8 cellular contexts compared by ENCODE assay signal in genomic region chrX:152915541-152916241, GRCh38. TPM values are rescaled to one million over a fixed set of nuclear protein-coding genes. Genes with fewer than 3 reads are reported as not detected.
DNase-seq lines count a peak whose midpoint lies in the region; ATAC-seq and TF ChIP-seq lines count a peak whose summit lies in the region.

No MANE protein-coding gene starts in this region.

- ATAC-seq in activated CD8-positive, alpha-beta T cell treated with anti-CD3 and anti-CD28 coated beads, Interleukin-2, amount 10 ng/mL, durations not matched to agents 7 days and 5 days: peak; percentile 72
- ATAC-seq in left colon: peak; percentile 27

- H3K4me3 Mint-ChIP-seq in activated CD8-positive, alpha-beta T cell treated with anti-CD3 and anti-CD28 coated beads, Interleukin-2, amount 10 ng/mL, durations not matched to agents 7 days and 5 days: no peak overlapping the region

- no peaks in the 10 kb centered on the region for H3K4me1 ChIP-seq in HAP-1

- H3K9me3 Mint-ChIP-seq in activated CD8-positive, alpha-beta T cell treated with anti-CD3 and anti-CD28 coated beads, Interleukin-2, amount 10 ng/mL, durations not matched to agents 7 days and 5 days (ENCODE audit: insufficient read depth): no peaks in the 10 kb centered on the region

- H3K36me3 Mint-ChIP-seq in activated CD8-positive, alpha-beta T cell treated with anti-CD3 and anti-CD28 coated beads, Interleukin-2, amount 10 ng/mL, durations not matched to agents 7 days and 5 days (ENCODE audit: low read depth): no peaks in the 10 kb centered on the region

- peak; percentile 69 for DNase-seq in A172 (ENCODE audit: low spot score)
- DNase-seq in GM12865 (ENCODE audit: low read depth): peak; percentile 45
- DNase-seq in HAP-1 (ENCODE audit: low spot score in 2 of 2): peak; percentile 41 to 67
- no peak for DNase-seq in LNCaP clone FGC (ENCODE audit: low read depth)
- DNase-seq in activated CD8-positive, alpha-beta T cell treated with anti-CD3 and anti-CD28 coated beads, Interleukin-2, amount 10 ng/mL, durations not matched to agents 7 days and 5 days: peak; percentile 31
- no peak for DNase-seq in left colon
- no peak for DNase-seq in OCI-M2 (lab: John Stamatoyannopoulos, UW; ENCODE audit: unreplicated experiment)
- no peak for DNase-seq in stimulated activated CD4-positive, alpha-beta T cell treated with anti-CD3 and anti-CD28 coated beads, Interleukin-12 subunit alpha, Interleukin-12 subunit beta, amount 100 ng/mL, for 4 hours

- H3K4me1 Mint-ChIP-seq in activated CD8-positive, alpha-beta T cell treated with anti-CD3 and anti-CD28 coated beads, Interleukin-2, amount 10 ng/mL, durations not matched to agents 7 days and 5 days (ENCODE audit: low read depth): no peaks in the 10 kb centered on the region

- H3K9me3 ChIP-seq in HAP-1: no peaks in the 10 kb centered on the region

- peak; percentile 71 for TF ChIP-seq CTCF in GM12865 (IDR thresholded peaks at IDR 0.05; ENCODE audit: insufficient read depth, low read depth, low read length, missing control alignments)
- TF ChIP-seq CTCF in LNCaP clone FGC (IDR thresholded peaks at IDR 0.05; ENCODE audit: control insufficient read depth, extremely low read depth, insufficient read depth): peak; percentile 39; the same call in 1 of the 2 replicates

- no peaks in the 10 kb centered on the region for H3K36me3 ChIP-seq in HAP-1 (replicated peaks)

- no peaks in the 10 kb centered on the region for H3K27me3 ChIP-seq in HAP-1 (ENCODE audit: low read depth)

- H3K4me3 ChIP-seq in GM12865 (ENCODE audit: low read depth, low read length): no peak overlapping the region
- H3K4me3 ChIP-seq in HAP-1: no peak overlapping the region
- H3K4me3 ChIP-seq in LNCaP clone FGC (ENCODE audit: low read depth, low read length): no peak overlapping the region

- in situ Hi-C loops in HAP-1 (cut with MboI; ENCODE audit: low sequenced_read_pairs): no loop called here

- H3K27ac Mint-ChIP-seq in activated CD8-positive, alpha-beta T cell treated with anti-CD3 and anti-CD28 coated beads, Interleukin-2, amount 10 ng/mL, durations not matched to agents 7 days and 5 days: no peak overlapping the region

- intact Hi-C loops in left colon (cut with DNase I, micrococcal nuclease): no loop called here

- CTCF ChIA-PET in activated CD8-positive, alpha-beta T cell treated with anti-CD3 and anti-CD28 coated beads, Interleukin-2, amount 10 ng/mL, durations not matched to agents 7 days and 5 days (lab: Charles Lee): interaction anchor here (0.9 to 1.6 kb wide), 2 partner anchors 9 to 26 kb away, joined by 3 to 4 read pairs; no protein-coding TSS in a partner anchor

- POLR2A ChIA-PET in activated CD8-positive, alpha-beta T cell treated with anti-CD3 and anti-CD28 coated beads, Interleukin-2, amount 10 ng/mL, durations not matched to agents 7 days and 5 days (lab: Charles Lee): no interaction called here

- no peaks in the 10 kb centered on the region for H3K27me3 Mint-ChIP-seq in activated CD8-positive, alpha-beta T cell treated with anti-CD3 and anti-CD28 coated beads, Interleukin-2, amount 10 ng/mL, durations not matched to agents 7 days and 5 days (ENCODE audit: low read depth)

RNA-seq across cellular contexts. Expression of gene ZNF185, which starts 17.8 kb away (rescaled TPM):
- 1.7 and 4.9 TPM in 2 replicates for total RNA-seq in A172 (2014; rRNA removed; shearing (Covaris generic))
- under 1 TPM; 0.84 to 0.97 TPM for total RNA-seq in activated CD8-positive, alpha-beta T cell treated with anti-CD3 and anti-CD28 coated beads, Interleukin-2, amount 10 ng/mL, durations not matched to agents 7 days and 5 days
- total RNA-seq in left colon: 1 to 10 TPM; 4.0 to 4.6 TPM

Comparison
In these comparisons a context has a peak if more than half of its experiments do, and no peak if none do; other contexts are left out.
1. DNase-seq: peak in A172 (single experiment), GM12865 (single experiment), HAP-1 (2 of 2) and activated CD8-positive, alpha-beta T cell treated with anti-CD3 and anti-CD28 coated beads, Interleukin-2, amount 10 ng/mL, durations not matched to agents 7 days and 5 days (single experiment); none in LNCaP clone FGC (single experiment), left colon (0 of 2), OCI-M2 (single experiment) and stimulated activated CD4-positive, alpha-beta T cell treated with anti-CD3 and anti-CD28 coated beads, Interleukin-12 subunit alpha, Interleukin-12 subunit beta, amount 100 ng/mL, for 4 hours (single experiment).